8 cellular contexts compared by ENCODE assay signal in the genomic region with DNA sequence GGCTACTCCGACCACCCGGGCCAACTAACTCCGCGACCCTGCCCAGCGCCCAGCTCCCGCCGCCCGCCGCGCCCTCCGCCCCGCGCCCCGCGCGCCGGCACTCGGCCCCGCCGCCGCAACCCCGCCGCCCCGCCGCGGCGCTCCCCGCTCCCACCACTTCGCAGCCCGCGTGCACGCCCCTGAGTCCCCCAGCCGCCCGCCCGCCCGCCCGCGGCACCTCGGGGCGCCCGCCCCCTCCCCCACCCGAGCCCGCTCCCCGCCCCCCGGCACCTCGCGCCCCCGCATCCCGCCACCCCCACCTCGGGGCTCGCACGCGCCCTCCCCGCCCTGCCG. TPM values are rescaled to one million over a fixed set of nuclear protein-coding genes. Genes with fewer than 3 reads are reported as not detected.
DNase-seq lines count a peak whose midpoint lies in the region; ATAC-seq, FAIRE-seq and TF ChIP-seq lines count a peak whose summit lies in the region.

No MANE protein-coding gene starts in this region.

- TF ChIP-seq CTCF in RWPE2 (IDR thresholded peaks at IDR 0.05; ENCODE audit: poor library complexity, severe bottlenecking) = no peak
- TF ChIP-seq CTCF in endothelial cell (IDR thresholded peaks at IDR 0.05; ENCODE audit: unreplicated experiment) = no peak

- H3K27ac ChIP-seq in RWPE2 (ENCODE audit: poor library complexity, severe bottlenecking) (peak overlapping the region; percentile 49), right cardiac atrium (ENCODE audit: low read length) (peak overlapping the region; percentile 64), small intestine (ENCODE audit: low read depth in 1 of 2, low read length in 1 of 2) (no peak overlapping the region)

- ATAC-seq in GM21447 (IDR thresholded peaks at IDR 0.05; ENCODE audit: unreplicated experiment) = peak; percentile 7
- ATAC-seq in RWPE2 (ENCODE audit: low read depth) = no peak
- ATAC-seq in right cardiac atrium = no peak
- no peak for ATAC-seq in HG02840 (IDR thresholded peaks at IDR 0.05; ENCODE audit: low FRiP score, unreplicated experiment)

- no peaks in the 10 kb centered on the region for H3K9me3 Mint-ChIP-seq in endothelial cell (ENCODE audit: unreplicated experiment)

- H3K4me3 Mint-ChIP-seq in endothelial cell (ENCODE audit: unreplicated experiment) = no peak overlapping the region

- H3K4me1 Mint-ChIP-seq in endothelial cell (ENCODE audit: unreplicated experiment) = peaks cover 10% of the 10 kb centered on the region

- DNase-seq in RWPE2 (ENCODE audit: low spot score) = no peak
- no peak for DNase-seq in right cardiac atrium
- DNase-seq in small intestine = no peak
- no peak for DNase-seq in endothelial cell (ENCODE audit: low spot score)
- no peak for DNase-seq in NOMO-1 treated with DMSO at 0.1 percent for 48 hours (lab: John Stamatoyannopoulos, UW; ENCODE audit: unreplicated experiment)
- DNase-seq in NCI-H82 treated with DMSO at 0.1 percent for 48 hours (lab: John Stamatoyannopoulos, UW; ENCODE audit: unreplicated experiment) = no peak

- WGBS in right cardiac atrium = 1% methylated on average over 51 of the region's 55 CpGs
- 0 to 5% (median 1%) methylated on average over 4 to 55 of the region's 55 CpGs for WGBS in small intestine, 3 donors

- H3K4me3 ChIP-seq in RWPE2 (ENCODE audit: severe bottlenecking) (peak overlapping the region; percentile 55), right cardiac atrium (ENCODE audit: low read length) (peak overlapping the region; percentile 99), small intestine (ENCODE audit: low read depth in 1 of 2, low read length in 2 of 2) (peak overlapping the region; percentile 71 to 76)

- no peak for FAIRE-seq in small intestine (lab: Jason Lieb, UNC)

- H3K27me3 Mint-ChIP-seq in endothelial cell (ENCODE audit: unreplicated experiment) = peaks cover 10% of the 10 kb centered on the region

- intact Hi-C loops in right cardiac atrium (cut with DNase I) = no loop called here

- H3K27me3 ChIP-seq in RWPE2 (ENCODE audit: insufficient read depth, poor library complexity, severe bottlenecking) (no peaks in the 10 kb centered on the region), right cardiac atrium (ENCODE audit: control insufficient read depth, insufficient read depth) (no peaks in the 10 kb centered on the region), small intestine (ENCODE audit: control insufficient read depth in 2 of 2, insufficient read depth in 2 of 2, low read length in 2 of 2) (no peaks in the 10 kb centered on the region)

- no peak overlapping the region for H3K27ac Mint-ChIP-seq in endothelial cell (ENCODE audit: unreplicated experiment)

- no peaks in the 10 kb centered on the region for H3K9me3 ChIP-seq in RWPE2 (ENCODE audit: severe bottlenecking)
- H3K9me3 ChIP-seq in right cardiac atrium (ENCODE audit: control insufficient read depth, low read length) = no peaks in the 10 kb centered on the region
- H3K9me3 ChIP-seq in small intestine (ENCODE audit: control insufficient read depth, low read depth) = no peaks in the 10 kb centered on the region

- H3K36me3 ChIP-seq in RWPE2 (ENCODE audit: low read depth) = no peaks in the 10 kb centered on the region
- H3K36me3 ChIP-seq in small intestine (ENCODE audit: control insufficient read depth in 2 of 2, insufficient read depth in 2 of 2, low read length in 2 of 2) = no peaks in the 10 kb centered on the region

- peaks cover 6% of the 10 kb centered on the region for H3K36me3 Mint-ChIP-seq in endothelial cell (ENCODE audit: low read depth, unreplicated experiment)

- peaks cover 13% of the 10 kb centered on the region for H3K4me1 ChIP-seq in RWPE2 (ENCODE audit: insufficient read depth, poor library complexity, severe bottlenecking)
- H3K4me1 ChIP-seq in right cardiac atrium (ENCODE audit: control insufficient read depth, insufficient read depth, low read length) = peaks cover 2% of the 10 kb centered on the region
- no peaks in the 10 kb centered on the region for H3K4me1 ChIP-seq in small intestine (ENCODE audit: control insufficient read depth in 2 of 2, insufficient read depth in 1 of 2, low read depth in 1 of 2, low read length in 1 of 2)

RNA-seq across cellular contexts. Expression of a gene that starts 0.6 kb away (rescaled TPM):
- total RNA-seq in right cardiac atrium = 10 to 100 TPM; 19.9 to 27.4 (median 25.4) TPM
- polyA plus RNA-seq in right cardiac atrium = 12.9 TPM
- polyA plus RNA-seq in small intestine = 1 to 10 TPM in 2 of 3 donors, under 1 TPM in 1; 0.67 to 3.6 (median 3.5) TPM
- 8.5 TPM for total RNA-seq in endothelial cell (ENCODE audit: unreplicated experiment)

Comparison
In these comparisons a context has a peak if more than half of its experiments do, and no peak if none do; other contexts are left out.
1. H3K27ac ChIP-seq: peak in RWPE2 (single experiment) and right cardiac atrium (single experiment); none in small intestine (0 of 2).
2. Peak in every context shown above with its lines, with median percentiles within 50 percentile points of each other: H3K4me3 ChIP-seq.